In genomic region chr16:81797443-81797842, GRCh38 we compare ENCODE assay signal across 9 cellular contexts. TPM values are rescaled to one million over a fixed set of nuclear protein-coding genes. Genes with fewer than 3 reads are reported as not detected.
DNase-seq lines count a peak whose midpoint lies in the region; ATAC-seq lines count a peak whose summit lies in the region.
"Had no signal": no experiment of that assay in that cellular context is flagged by ENCODE, and none has a peak within 500 bp of the region (broad histone marks: within the 10 kb centered on the region; RNA-seq: fewer than 3 reads in every experiment).

No MANE protein-coding gene starts in this region.

- DNase-seq in activated naive CD4-positive, alpha-beta T cell treated with anti-CD3 and anti-CD28 coated beads, Interleukin-2, amount 50 U/mL, for 72 hours (ENCODE audit: low spot score in 2 of 2): no peak
- no peak for DNase-seq in activated naive CD4-positive, alpha-beta T cell treated with Interleukin-2 at 50 U/mL for 16 hours
- DNase-seq in 8988T (no peak), NCI-H128 (lab: John Stamatoyannopoulos, UW; ENCODE audit: unreplicated experiment) (no peak), HT-29 (ENCODE audit: low spot score) (no peak)

- no peaks in the 10 kb centered on the region for H3K36me3 Mint-ChIP-seq in activated naive CD4-positive, alpha-beta T cell treated with anti-CD3 and anti-CD28 coated beads, Interleukin-2, amount 50 U/mL, for 72 hours
- peaks cover 3% of the 10 kb centered on the region for H3K36me3 Mint-ChIP-seq in T-helper 1 cell treated with Interleukin-12 subunit alpha and Interleukin-12 subunit beta and Interleukin-4 antibody, amounts not matched to agents 30 μg/mL and 1 μg/mL, for 36 hours (ENCODE audit: low read depth)
- H3K36me3 Mint-ChIP-seq in stimulated activated naive CD8-positive, alpha-beta T cell treated with anti-CD3 and anti-CD28 coated beads, Interleukin-15, Interleukin-2, amounts not matched to agents 100 ng/mL and 50 ng/mL, for 24 hours (ENCODE audit: low read depth): peaks cover 5% of the 10 kb centered on the region
- H3K36me3 Mint-ChIP-seq: CD4-positive, CD25-positive, alpha-beta regulatory T cell had no signal

- no peak overlapping the region for H3K4me3 Mint-ChIP-seq in T-helper 1 cell treated with Interleukin-12 subunit alpha and Interleukin-12 subunit beta and Interleukin-4 antibody, amounts not matched to agents 30 μg/mL and 1 μg/mL, for 36 hours
- H3K4me3 Mint-ChIP-seq in stimulated activated naive CD8-positive, alpha-beta T cell treated with anti-CD3 and anti-CD28 coated beads, Interleukin-15, Interleukin-2, amounts not matched to agents 100 ng/mL and 50 ng/mL, for 24 hours: peak overlapping the region; percentile 10
- H3K4me3 Mint-ChIP-seq: CD4-positive, CD25-positive, alpha-beta regulatory T cell had no signal

- peak; percentile 23 to 70 for ATAC-seq in activated naive CD4-positive, alpha-beta T cell treated with anti-CD3 and anti-CD28 coated beads, Interleukin-2, amount 50 U/mL, for 72 hours
- peak; percentile 42 for ATAC-seq in HG03060 (IDR thresholded peaks at IDR 0.05; ENCODE audit: low read depth, unreplicated experiment)

- peaks cover 30% of the 10 kb centered on the region for H3K4me1 Mint-ChIP-seq in T-helper 1 cell treated with Interleukin-12 subunit alpha and Interleukin-12 subunit beta and Interleukin-4 antibody, amounts not matched to agents 30 μg/mL and 1 μg/mL, for 36 hours (ENCODE audit: low read depth)
- peaks cover 38% of the 10 kb centered on the region for H3K4me1 Mint-ChIP-seq in stimulated activated naive CD8-positive, alpha-beta T cell treated with anti-CD3 and anti-CD28 coated beads, Interleukin-15, Interleukin-2, amounts not matched to agents 100 ng/mL and 50 ng/mL, for 24 hours (ENCODE audit: low read depth)

- no peaks in the 10 kb centered on the region for H3K27me3 Mint-ChIP-seq in T-helper 1 cell treated with Interleukin-12 subunit alpha and Interleukin-12 subunit beta and Interleukin-4 antibody, amounts not matched to agents 30 μg/mL and 1 μg/mL, for 36 hours (ENCODE audit: low read depth)
- H3K27me3 Mint-ChIP-seq in stimulated activated naive CD8-positive, alpha-beta T cell treated with anti-CD3 and anti-CD28 coated beads, Interleukin-15, Interleukin-2, amounts not matched to agents 100 ng/mL and 50 ng/mL, for 24 hours: no peaks in the 10 kb centered on the region

- no peaks in the 10 kb centered on the region for H3K9me3 Mint-ChIP-seq in activated naive CD4-positive, alpha-beta T cell treated with anti-CD3 and anti-CD28 coated beads, Interleukin-2, amount 50 U/mL, for 72 hours
- no peaks in the 10 kb centered on the region for H3K9me3 Mint-ChIP-seq in T-helper 1 cell treated with Interleukin-12 subunit alpha and Interleukin-12 subunit beta and Interleukin-4 antibody, amounts not matched to agents 30 μg/mL and 1 μg/mL, for 36 hours
- H3K9me3 Mint-ChIP-seq in stimulated activated naive CD8-positive, alpha-beta T cell treated with anti-CD3 and anti-CD28 coated beads, Interleukin-15, Interleukin-2, amounts not matched to agents 100 ng/mL and 50 ng/mL, for 24 hours: no peaks in the 10 kb centered on the region

- H3K27ac Mint-ChIP-seq in activated naive CD4-positive, alpha-beta T cell treated with anti-CD3 and anti-CD28 coated beads, Interleukin-2, amount 50 U/mL, for 72 hours: peak overlapping the region in 1 of 2 donors; percentile 53
- H3K27ac Mint-ChIP-seq in T-helper 1 cell treated with Interleukin-12 subunit alpha and Interleukin-12 subunit beta and Interleukin-4 antibody, amounts not matched to agents 30 μg/mL and 1 μg/mL, for 36 hours: peak overlapping the region; percentile 21
- peak overlapping the region; percentile 77 for H3K27ac Mint-ChIP-seq in stimulated activated naive CD8-positive, alpha-beta T cell treated with anti-CD3 and anti-CD28 coated beads, Interleukin-15, Interleukin-2, amounts not matched to agents 100 ng/mL and 50 ng/mL, for 24 hours

RNA-seq across cellular contexts. Expression of gene PLCG2, which starts 18.4 kb away (rescaled TPM):
- 1 to 10 TPM; 5.7 to 8.8 TPM for total RNA-seq in activated naive CD4-positive, alpha-beta T cell treated with anti-CD3 and anti-CD28 coated beads, Interleukin-2, amount 50 U/mL, for 72 hours
- 1.6 and 3.0 TPM in 2 replicates for total RNA-seq in HT-29 (2014; rRNA removed; shearing (Covaris generic))
